ENCODE assay signal across 33 cellular contexts in genomic region chr4:178311992-178312391, GRCh38.
"Had no signal": no experiment of that assay in that cellular context is flagged by ENCODE, and none has a peak within 500 bp of the region (broad histone marks: within the 10 kb centered on the region; RNA-seq: fewer than 3 reads in every experiment).

No MANE protein-coding gene starts in this region.

- H3K36me3 ChIP-seq: adrenal gland, ascending aorta, cardiac muscle cell had no signal

- H3K9me3 ChIP-seq: adrenal gland, ascending aorta had no signal

- ATAC-seq: activated CD8-positive, alpha-beta T cell treated with anti-CD3 and anti-CD28 coated beads for 36 hours; activated naive CD4-positive, alpha-beta T cell treated with anti-CD3 and anti-CD28 coated beads, Interleukin-2, amount 50 U/mL, for 72 hours; activated T-cell treated with anti-CD3 and anti-CD28 coated beads, Interleukin-2, amount 50 U/mL, for 4 hours; activated T-cell treated with anti-CD3 and anti-CD28 coated beads, Interleukin-2, amount 50 U/mL, for 72 hours; activated T-helper 17 cell treated with anti-CD3 and anti-CD28 coated beads, Interleukin-2, amount 50 U/mL, for 72 hours had no signal

- H3K4me1 ChIP-seq: adrenal gland, ascending aorta had no signal

- H3K4me3 ChIP-seq: adrenal gland, ascending aorta, cardiac muscle cell had no signal

- DNase-seq: activated B cell treated with CpG ODN at 0.5 μM for 24 hours; activated CD4-positive, alpha-beta memory T cell treated with anti-CD3 and anti-CD28 coated beads for 36 hours; activated CD4-positive, alpha-beta T cell treated with anti-CD3 and anti-CD28 coated beads for 4 hours; activated CD4-positive, alpha-beta T cell treated with anti-CD3 and anti-CD28 coated beads, Interleukin-2, amount 10 ng/mL, durations not matched to agents 24 days and 14 days; activated CD4-positive, alpha-beta T cell treated with anti-CD3 and anti-CD28 coated beads, Interleukin-2, amount 50 U/mL, for 1 hour; activated CD4-positive, alpha-beta T cell treated with anti-CD3 and anti-CD28 coated beads, Interleukin-2, amount 50 U/mL, for 4 hours; activated CD4-positive, CD25-positive, alpha-beta regulatory T cell treated with anti-CD3 and anti-CD28 coated beads, Interleukin-2, amount 50 U/mL, for 72 hours; activated CD8-positive, alpha-beta memory T cell treated with anti-CD3 and anti-CD28 coated beads, Interleukin-2, amount 50 U/mL, for 4 hours; activated CD8-positive, alpha-beta T cell treated with anti-CD3 and anti-CD28 coated beads for 36 hours; activated effector memory CD4-positive, alpha-beta T cell treated with anti-CD3 and anti-CD28 coated beads, Interleukin-2, amount 50 U/mL, for 16 hours; activated gamma-delta T cell treated with Interleukin-2 at 50 U/mL for 16 hours; activated naive CD4-positive, alpha-beta T cell; activated naive CD4-positive, alpha-beta T cell treated with anti-CD3 and anti-CD28 coated beads for 36 hours; activated naive CD4-positive, alpha-beta T cell treated with anti-CD3 and anti-CD28 coated beads, Interleukin-2, amount 50 U/mL, for 16 hours; activated naive CD8-positive, alpha-beta T cell treated with anti-CD3 and anti-CD28 coated beads for 36 hours; activated T-cell treated with anti-CD3 and anti-CD28 coated beads for 4 hours; activated T-cell treated with anti-CD3 and anti-CD28 coated beads, Interleukin-2, amount 50 U/mL, for 1 hour; activated T-cell treated with anti-CD3 and anti-CD28 coated beads, Interleukin-2, amount 50 U/mL, for 4 hours; activated T-cell treated with anti-CD3 and anti-CD28 coated beads, Interleukin-2, amount 50 U/mL, for 72 hours; adrenal gland; amniotic stem cell; anterior cingulate cortex; caudate nucleus; cerebellar nuclear complex; T-helper 1 cell; T-helper 2 cell; T-helper 9 cell had no signal

- FAIRE-seq: bronchial epithelial cell, TTC549 had no signal
